Comparison of ENCODE assay signal across 8 cellular contexts in genomic region chr16:68236804-68237242, GRCh38. TPM values are rescaled to one million over a fixed set of nuclear protein-coding genes. Genes with fewer than 3 reads are reported as not detected.
DNase-seq lines count a peak whose midpoint lies in the region; ATAC-seq, FAIRE-seq and TF ChIP-seq lines count a peak whose summit lies in the region.

No MANE protein-coding gene starts in this region.

- H3K27ac ChIP-seq in HUES6 (ENCODE audit: low read depth, low read length) = peak overlapping the region; percentile 72

- peaks cover 39% of the 10 kb centered on the region for H3K36me3 Mint-ChIP-seq in central memory CD8-positive, alpha-beta T cell (ENCODE audit: insufficient read depth)

- FAIRE-seq in D721Med (lab: Jason Lieb, UNC) = no peak

- no peaks in the 10 kb centered on the region for H3K9me3 Mint-ChIP-seq in central memory CD8-positive, alpha-beta T cell

- peak overlapping the region; percentile 56 for H3K4me3 ChIP-seq in BJ (ENCODE audit: low read depth, low read length)
- H3K4me3 ChIP-seq in HUES6 (ENCODE audit: low read depth, low read length) = peak overlapping the region; percentile 62
- H3K4me3 ChIP-seq in mononuclear cell (ENCODE audit: low read length) = peak overlapping the region; percentile 54

- H3K27ac Mint-ChIP-seq in central memory CD8-positive, alpha-beta T cell (ENCODE audit: low read depth) = peak overlapping the region; percentile 97

- no peak for ATAC-seq in central memory CD8-positive, alpha-beta T cell (replicated peaks; ENCODE audit: extremely low read depth, poor library complexity, severe bottlenecking)
- ATAC-seq in HG02840 (IDR thresholded peaks at IDR 0.05; ENCODE audit: low FRiP score, unreplicated experiment) (no peak), HG03354 (IDR thresholded peaks at IDR 0.05; ENCODE audit: poor library complexity, severe bottlenecking, unreplicated experiment) (no peak)

- H3K4me1 Mint-ChIP-seq in central memory CD8-positive, alpha-beta T cell = peaks cover 26% of the 10 kb centered on the region

- no peak for TF ChIP-seq CTCF in BJ (IDR thresholded peaks at IDR 0.05; ENCODE audit: insufficient read depth, low read depth, low read length)
- no peak for TF ChIP-seq CTCF in D721Med (IDR thresholded peaks at IDR 0.05; ENCODE audit: insufficient read depth, missing control alignments)

- no peak for DNase-seq in BJ (ENCODE audit: low read depth)
- DNase-seq in central memory CD8-positive, alpha-beta T cell (ENCODE audit: low spot score in 2 of 2) = no peak
- no peak for DNase-seq in D721Med (ENCODE audit: insufficient read length, low spot score)
- no peak for DNase-seq in posterior vena cava (ENCODE audit: low spot score)

- no peaks in the 10 kb centered on the region for H3K9me3 ChIP-seq in HUES6 (ENCODE audit: control insufficient read depth, insufficient read depth, low read depth, low read length)
- no peaks in the 10 kb centered on the region for H3K9me3 ChIP-seq in mononuclear cell (ENCODE audit: low read depth, low read length)

- POLR2A ChIA-PET in BJ (lab: Charles Lee) = no interaction called here

- intact Hi-C loops in posterior vena cava (cut with DNase I) = no loop called here

- H3K27me3 Mint-ChIP-seq in central memory CD8-positive, alpha-beta T cell = no peaks in the 10 kb centered on the region

- CTCF ChIA-PET in BJ (lab: Yijun Ruan, JAX) = interaction anchor here (1.0 to 2.8 kb wide), 5 partner anchors 9 to 420 kb away, joined by 3 to 17 read pairs (median 4); partner anchors contain the start of gene SLC7A6

- H3K27me3 ChIP-seq in BJ (ENCODE audit: control insufficient read depth, insufficient read depth, low read length) (no peaks in the 10 kb centered on the region), HUES6 (ENCODE audit: control insufficient read depth, insufficient read depth, low read length) (peaks cover 28% of the 10 kb centered on the region; the same call in 1 of the 2 replicates), mononuclear cell (ENCODE audit: insufficient read depth, low read length) (peaks cover 7% of the 10 kb centered on the region)

- H3K4me3 Mint-ChIP-seq in central memory CD8-positive, alpha-beta T cell = peak overlapping the region; percentile 97

- H3K4me1 ChIP-seq in HUES6 (ENCODE audit: control insufficient read depth, insufficient read depth, low read length) = peaks cover 17% of the 10 kb centered on the region
- H3K4me1 ChIP-seq in mononuclear cell (ENCODE audit: insufficient read depth, low read length) = peaks cover 40% of the 10 kb centered on the region

- H3K9ac ChIP-seq in HUES6 (ENCODE audit: low read length) = peak overlapping the region; percentile 74

- H3K36me3 ChIP-seq in BJ (ENCODE audit: control insufficient read depth, insufficient read depth, low read length) (peaks cover 1% of the 10 kb centered on the region; the same call in 1 of the 2 replicates), HUES6 (ENCODE audit: control insufficient read depth, insufficient read depth, low read length) (peaks cover 16% of the 10 kb centered on the region)

RNA-seq across cellular contexts. Expression of gene ESRP2, which starts 0.9 kb away (rescaled TPM):
- 0.04 TPM in 2 replicates for polyA plus RNA-seq in BJ (2011; rRNA removed)
- polyA minus RNA-seq in BJ (2011; rRNA and poly(A)+ RNA removed) = 0.62 TPM in 1 of 2 replicates, not detected in the other
- total RNA-seq in mononuclear cell (0.10 TPM), posterior vena cava (under 1 TPM in 1 of 2 donors, not detected in 1; 0.23 TPM)

RNA-seq across cellular contexts. Expression of gene PLA2G15, which starts 8.3 kb away (rescaled TPM):
- 23.9 and 39.2 TPM in 2 replicates for polyA plus RNA-seq in BJ (2011; rRNA removed)
- polyA minus RNA-seq in BJ (2011; rRNA and poly(A)+ RNA removed) = 11.7 and 14.6 TPM in 2 replicates
- total RNA-seq in mononuclear cell (10.1 TPM), posterior vena cava (10 to 100 TPM; 11.6 to 21.9 TPM)

RNA-seq across cellular contexts. Expression of gene SLC7A6, which starts 27.5 kb away (rescaled TPM):
- 45.7 and 51.2 TPM in 2 replicates for polyA plus RNA-seq in BJ (2011; rRNA removed)
- polyA minus RNA-seq in BJ (2011; rRNA and poly(A)+ RNA removed) = 50.0 and 83.9 TPM in 2 replicates
- total RNA-seq in mononuclear cell (76.8 TPM), posterior vena cava (10 to 100 TPM; 28.4 to 39.7 TPM)
